Comparison of ENCODE assay signal across 28 cellular contexts in genomic region chr3:134576831-134577230, GRCh38.
"Had no signal": no experiment of that assay in that cellular context is flagged by ENCODE, and none has a peak within 500 bp of the region (broad histone marks: within the 10 kb centered on the region; RNA-seq: fewer than 3 reads in every experiment).

No MANE protein-coding gene starts in this region.

- H3K9me3 Mint-ChIP-seq: activated naive CD4-positive, alpha-beta T cell treated with anti-CD3 and anti-CD28 coated beads, Interleukin-2, amount 10 ng/mL, durations not matched to agents 7 days and 5 days; dendritic cell treated with granulocyte-macrophage colony-stimulating factor and Interleukin-4, amounts not matched to agents 40 ng/mL and 50 ng/mL, for 4 days had no signal

- H3K27me3 Mint-ChIP-seq: activated CD4-positive, alpha-beta memory T cell treated with anti-CD3 and anti-CD28 coated beads, Interleukin-2, amount 10 ng/mL, durations not matched to agents 7 days and 5 days; activated CD4-positive, alpha-beta T cell treated with anti-CD3 and anti-CD28 coated beads for 36 hours; activated CD4-positive, alpha-beta T cell treated with anti-CD3 and anti-CD28 coated beads, Interleukin-2, amount 10 ng/mL, durations not matched to agents 24 days and 14 days; activated naive CD4-positive, alpha-beta T cell treated with anti-CD3 and anti-CD28 coated beads, Interleukin-2, amount 10 ng/mL, durations not matched to agents 7 days and 5 days; activated T-cell treated with anti-CD3 and anti-CD28 coated beads, Interleukin-2, amount 50 U/mL, for 24 hours; brain; dendritic cell treated with granulocyte-macrophage colony-stimulating factor and Interleukin-4, amounts not matched to agents 40 ng/mL and 50 ng/mL, for 4 days had no signal

- H3K4me3 ChIP-seq: ascending aorta, breast epithelium, cardiac muscle cell, coronary artery, dorsolateral prefrontal cortex had no signal

- H3K36me3 Mint-ChIP-seq: activated naive CD4-positive, alpha-beta T cell treated with anti-CD3 and anti-CD28 coated beads, Interleukin-2, amount 10 ng/mL, durations not matched to agents 7 days and 5 days had no signal

- H3K27ac Mint-ChIP-seq: activated CD4-positive, alpha-beta memory T cell treated with anti-CD3 and anti-CD28 coated beads, Interleukin-2, amount 10 ng/mL, durations not matched to agents 7 days and 5 days; activated CD4-positive, alpha-beta T cell treated with anti-CD3 and anti-CD28 coated beads for 36 hours; activated CD4-positive, alpha-beta T cell treated with anti-CD3 and anti-CD28 coated beads, Interleukin-2, amount 10 ng/mL, durations not matched to agents 24 days and 14 days; activated naive CD4-positive, alpha-beta T cell treated with anti-CD3 and anti-CD28 coated beads, Interleukin-2, amount 10 ng/mL, durations not matched to agents 7 days and 5 days; activated naive CD4-positive, alpha-beta T cell treated with anti-CD3 and anti-CD28 coated beads, Interleukin-2, amount 50 U/mL, for 72 hours; activated naive CD8-positive, alpha-beta T cell treated with anti-CD3 and anti-CD28 coated beads, Interleukin-2, amount 10 ng/mL, durations not matched to agents 7 days and 5 days; activated T-cell treated with anti-CD3 and anti-CD28 coated beads, Interleukin-2, amount 50 U/mL, for 24 hours; activated T-cell treated with anti-CD3 and anti-CD28 coated beads, Interleukin-2, amount 50 U/mL, for 72 hours; brain; dendritic cell treated with granulocyte-macrophage colony-stimulating factor and Interleukin-4, amounts not matched to agents 40 ng/mL and 50 ng/mL, for 4 days; endodermal cell had no signal

- H3K36me3 ChIP-seq: ascending aorta, breast epithelium, cardiac muscle cell had no signal

- H3K4me1 Mint-ChIP-seq: activated CD4-positive, alpha-beta T cell treated with anti-CD3 and anti-CD28 coated beads for 36 hours; activated CD4-positive, alpha-beta T cell treated with anti-CD3 and anti-CD28 coated beads, Interleukin-2, amount 10 ng/mL, durations not matched to agents 24 days and 14 days; activated naive CD4-positive, alpha-beta T cell treated with anti-CD3 and anti-CD28 coated beads, Interleukin-2, amount 10 ng/mL, durations not matched to agents 7 days and 5 days; brain; endodermal cell had no signal

- H3K27me3 ChIP-seq: ascending aorta, breast epithelium, cardiac muscle cell, dorsolateral prefrontal cortex had no signal

- H3K4me3 Mint-ChIP-seq: activated CD4-positive, alpha-beta memory T cell treated with anti-CD3 and anti-CD28 coated beads, Interleukin-2, amount 10 ng/mL, durations not matched to agents 7 days and 5 days; activated CD4-positive, alpha-beta T cell treated with anti-CD3 and anti-CD28 coated beads for 36 hours; activated CD4-positive, alpha-beta T cell treated with anti-CD3 and anti-CD28 coated beads, Interleukin-2, amount 10 ng/mL, durations not matched to agents 24 days and 14 days; activated naive CD4-positive, alpha-beta T cell treated with anti-CD3 and anti-CD28 coated beads, Interleukin-2, amount 10 ng/mL, durations not matched to agents 7 days and 5 days; activated naive CD8-positive, alpha-beta T cell treated with anti-CD3 and anti-CD28 coated beads, Interleukin-2, amount 10 ng/mL, durations not matched to agents 7 days and 5 days; activated T-cell treated with anti-CD3 and anti-CD28 coated beads, Interleukin-2, amount 50 U/mL, for 24 hours; activated T-cell treated with anti-CD3 and anti-CD28 coated beads, Interleukin-2, amount 50 U/mL, for 72 hours; brain; dendritic cell treated with granulocyte-macrophage colony-stimulating factor and Interleukin-4, amounts not matched to agents 40 ng/mL and 50 ng/mL, for 4 days; endodermal cell had no signal

- H3K27ac ChIP-seq: ascending aorta, breast epithelium, cardiac muscle cell, coronary artery, dorsolateral prefrontal cortex had no signal

- H3K4me1 ChIP-seq: ascending aorta, breast epithelium had no signal

- DNase-seq: activated CD4-positive, alpha-beta memory T cell treated with anti-CD3 and anti-CD28 coated beads, Interleukin-2, amount 10 ng/mL, durations not matched to agents 7 days and 5 days; activated CD4-positive, alpha-beta T cell treated with anti-CD3 and anti-CD28 coated beads for 36 hours; activated CD4-positive, alpha-beta T cell treated with anti-CD3 and anti-CD28 coated beads, Interleukin-2, amount 10 ng/mL, durations not matched to agents 24 days and 14 days; activated CD4-positive, alpha-beta T cell treated with anti-CD3 and anti-CD28 coated beads, Interleukin-2, amount 50 U/mL, for 4 hours; activated CD4-positive, CD25-positive, alpha-beta regulatory T cell; activated CD4-positive, CD25-positive, alpha-beta regulatory T cell treated with anti-CD3 and anti-CD28 coated beads, Interleukin-2, amount 50 U/mL, for 72 hours; activated CD8-positive, alpha-beta memory T cell treated with anti-CD3 and anti-CD28 coated beads, Interleukin-2, amount 50 U/mL, for 48 hours; activated gamma-delta T cell; activated naive CD4-positive, alpha-beta T cell; activated naive CD4-positive, alpha-beta T cell treated with anti-CD3 and anti-CD28 coated beads, Interleukin-2, amount 10 ng/mL, durations not matched to agents 7 days and 5 days; activated naive CD8-positive, alpha-beta T cell treated with anti-CD3 and anti-CD28 coated beads, Interleukin-2, amount 10 ng/mL, durations not matched to agents 7 days and 5 days; activated T-cell treated with anti-CD3 and anti-CD28 coated beads for 4 hours; activated T-cell treated with anti-CD3 and anti-CD28 coated beads, Interleukin-2, amount 50 U/mL, for 24 hours; activated T-cell treated with anti-CD3 and anti-CD28 coated beads, Interleukin-2, amount 50 U/mL, for 72 hours; central memory CD4-positive, alpha-beta T cell; dorsolateral prefrontal cortex; effector memory CD4-positive, alpha-beta T cell; endodermal cell; foreskin fibroblast; T-helper 2 cell had no signal

- ATAC-seq: activated CD4-positive, alpha-beta T cell treated with anti-CD3 and anti-CD28 coated beads for 36 hours; activated naive CD4-positive, alpha-beta T cell treated with anti-CD3 and anti-CD28 coated beads, Interleukin-2, amount 50 U/mL, for 72 hours; activated T-cell treated with anti-CD3 and anti-CD28 coated beads, Interleukin-2, amount 50 U/mL, for 72 hours; esophagus mucosa had no signal
